In the genomic region with DNA sequence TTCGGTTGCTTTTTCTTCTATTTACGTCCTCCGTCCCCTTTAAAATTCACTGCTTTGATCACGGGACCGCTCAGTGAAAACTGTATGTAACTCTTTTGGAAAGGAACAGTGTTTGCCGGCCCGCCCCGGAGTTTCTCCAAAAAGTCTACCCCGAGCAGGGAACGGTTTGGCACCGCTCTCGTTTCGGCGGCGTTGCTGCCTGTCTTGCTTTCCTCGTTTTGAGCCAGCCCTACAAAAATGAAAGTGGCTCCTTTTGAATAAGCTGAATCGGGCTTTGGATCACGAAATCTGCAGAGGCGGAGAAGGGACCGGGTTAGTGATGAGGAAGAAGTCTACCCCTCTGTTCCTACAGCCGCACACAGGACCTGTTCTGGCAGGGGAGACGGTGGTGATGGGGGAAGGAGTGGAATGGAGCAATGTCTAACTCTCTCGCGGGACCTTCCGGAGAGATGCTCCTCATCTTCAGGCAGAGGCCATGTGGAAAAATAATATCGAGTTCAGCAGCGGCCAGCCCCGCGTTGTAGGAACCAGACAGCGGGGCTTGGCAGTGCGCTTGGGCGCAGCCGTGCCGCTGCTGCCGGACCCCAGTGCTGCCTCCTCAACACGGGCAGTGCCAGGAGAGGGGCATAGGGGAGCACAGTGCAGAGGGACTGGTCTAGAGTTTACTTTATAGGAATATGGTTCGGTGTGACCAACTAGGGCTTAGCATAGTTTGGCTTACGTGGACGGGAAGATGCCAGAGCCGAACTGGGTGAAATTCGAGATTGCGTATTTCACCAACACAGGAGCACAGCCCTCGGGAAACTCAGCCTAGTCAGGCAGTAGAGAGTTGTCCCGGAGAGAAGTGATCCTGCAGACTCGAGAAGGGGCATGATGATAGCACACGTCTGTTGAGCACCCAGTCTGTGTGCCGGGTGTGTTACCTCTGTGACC, we compare ENCODE assay signal across 8 cellular contexts. TPM values are rescaled to one million over a fixed set of nuclear protein-coding genes. Genes with fewer than 3 reads are reported as not detected.
A peak's percentile ranks its signal among the peaks of the same experiment; 100 is the strongest.
DNase-seq lines count a peak whose midpoint lies in the region; ATAC-seq and TF ChIP-seq lines count a peak whose summit lies in the region.

No MANE protein-coding gene starts in this region.

- intact Hi-C loops in thyroid gland (cut with DNase I), result no loop called here

- ATAC-seq in stimulated activated naive CD8-positive, alpha-beta T cell treated with anti-CD3 and anti-CD28 coated beads, Interleukin-15, Interleukin-2, amounts not matched to agents 100 U/mL and 50 U/mL, for 24 hours, result no peak
- no peak for ATAC-seq in HG03565 (IDR thresholded peaks at IDR 0.05; ENCODE audit: unreplicated experiment)

- H3K9ac ChIP-seq in duodenal mucosa (ENCODE audit: low read depth in 1 of 2, low read length in 2 of 2), result peak overlapping the region; percentile 43 to 47

- H3K36me3 ChIP-seq in duodenal mucosa (ENCODE audit: control insufficient read depth in 1 of 2, insufficient read depth in 2 of 2, low read length in 2 of 2) (no peaks in the 10 kb centered on the region), thyroid gland (no peaks in the 10 kb centered on the region)

- DNase-seq in stimulated activated naive CD8-positive, alpha-beta T cell treated with anti-CD3 and anti-CD28 coated beads, Interleukin-15, Interleukin-2, amounts not matched to agents 100 U/mL and 50 U/mL, for 24 hours, result no peak
- DNase-seq in lung microvascular endothelial cell (ENCODE audit: low read depth in 2 of 2) (peak; percentile 44 to 50), thyroid gland (peak; percentile 39 to 42), GM10266 (ENCODE audit: extremely low spot score) (no peak), CD1c-positive myeloid dendritic cell (ENCODE audit: extremely low spot score) (no peak)

- H3K9me3 ChIP-seq in duodenal mucosa (ENCODE audit: control insufficient read depth in 1 of 2, low read length in 2 of 2), result no peaks in the 10 kb centered on the region
- H3K9me3 ChIP-seq in thyroid gland, result no peaks in the 10 kb centered on the region

- H3K9me3 Mint-ChIP-seq in stimulated activated naive CD8-positive, alpha-beta T cell treated with anti-CD3 and anti-CD28 coated beads, Interleukin-15, Interleukin-2, amounts not matched to agents 100 ng/mL and 50 ng/mL, for 24 hours, result no peaks in the 10 kb centered on the region

- TF ChIP-seq POLR2A in thyroid gland (IDR thresholded peaks at IDR 0.05), result no peak

- peak overlapping the region; percentile 80 for H3K4me3 Mint-ChIP-seq in stimulated activated naive CD8-positive, alpha-beta T cell treated with anti-CD3 and anti-CD28 coated beads, Interleukin-15, Interleukin-2, amounts not matched to agents 100 ng/mL and 50 ng/mL, for 24 hours

- peaks cover 72% of the 10 kb centered on the region for H3K27me3 Mint-ChIP-seq in stimulated activated naive CD8-positive, alpha-beta T cell treated with anti-CD3 and anti-CD28 coated beads, Interleukin-15, Interleukin-2, amounts not matched to agents 100 ng/mL and 50 ng/mL, for 24 hours

- peaks cover 0 to 14% of the 10 kb centered on the region in 2 donors for H3K4me1 ChIP-seq in duodenal mucosa (ENCODE audit: control insufficient read depth in 1 of 2, insufficient read depth in 2 of 2, low read length in 2 of 2)
- peaks cover 0 to 13% of the 10 kb centered on the region in 2 donors for H3K4me1 ChIP-seq in thyroid gland

- H3K27me3 ChIP-seq in duodenal mucosa (ENCODE audit: control insufficient read depth in 1 of 2, insufficient read depth in 2 of 2, low read length in 2 of 2) (peaks cover 15 to 23% of the 10 kb centered on the region in 2 donors), thyroid gland (no peaks in the 10 kb centered on the region)

- H3K36me3 Mint-ChIP-seq in stimulated activated naive CD8-positive, alpha-beta T cell treated with anti-CD3 and anti-CD28 coated beads, Interleukin-15, Interleukin-2, amounts not matched to agents 100 ng/mL and 50 ng/mL, for 24 hours (ENCODE audit: low read depth), result no peaks in the 10 kb centered on the region

- H3K27ac Mint-ChIP-seq in stimulated activated naive CD8-positive, alpha-beta T cell treated with anti-CD3 and anti-CD28 coated beads, Interleukin-15, Interleukin-2, amounts not matched to agents 100 ng/mL and 50 ng/mL, for 24 hours, result no peak overlapping the region

- WGBS in thyroid gland, 2 donors, result 9 to 20% methylated on average over 47 of the region's 47 CpGs

- H3K4me1 Mint-ChIP-seq in stimulated activated naive CD8-positive, alpha-beta T cell treated with anti-CD3 and anti-CD28 coated beads, Interleukin-15, Interleukin-2, amounts not matched to agents 100 ng/mL and 50 ng/mL, for 24 hours (ENCODE audit: low read depth), result peaks cover 11% of the 10 kb centered on the region

- TF ChIP-seq CTCF in thyroid gland (IDR thresholded peaks at IDR 0.05), result no peak
- TF ChIP-seq CTCF in GM10266 (IDR thresholded peaks at IDR 0.05; ENCODE audit: control insufficient read depth, insufficient read depth, low read depth, missing control alignments), result no peak

- no peak overlapping the region for H3K27ac ChIP-seq in duodenal mucosa (ENCODE audit: low read depth, low read length)
- H3K27ac ChIP-seq in thyroid gland, result peak overlapping the region; percentile 44 to 61 (median 53)

- H3K4me3 ChIP-seq in duodenal mucosa (ENCODE audit: low read depth in 1 of 2, low read length in 2 of 2) (peak overlapping the region; percentile 74 to 80), thyroid gland (replicated peaks in 1 of 3) (peak overlapping the region; percentile 3 to 65 (median 64))

RNA-seq across cellular contexts. Expression of a gene that starts 1.4 kb away (rescaled TPM):
- total RNA-seq in lung microvascular endothelial cell (42.7 and 125 TPM in 2 replicates), thyroid gland (10 to 100 TPM; 37.1 to 99.4 (median 68.2) TPM)

RNA-seq across cellular contexts. Expression of a gene that starts 8.3 kb away (rescaled TPM):
- total RNA-seq in lung microvascular endothelial cell (not detected in 2 replicates), thyroid gland (not detected)

Comparison
In these comparisons a context has a peak if more than half of its experiments do, and no peak if none do; other contexts are left out.
1. DNase-seq: peak in lung microvascular endothelial cell (2 of 2) and thyroid gland (2 of 2); none in stimulated activated naive CD8-positive, alpha-beta T cell treated with anti-CD3 and anti-CD28 coated beads, Interleukin-15, Interleukin-2, amounts not matched to agents 100 U/mL and 50 U/mL, for 24 hours (single experiment), GM10266 (single experiment) and CD1c-positive myeloid dendritic cell (single experiment).